13 cellular contexts compared by ENCODE assay signal in the genomic region with DNA sequence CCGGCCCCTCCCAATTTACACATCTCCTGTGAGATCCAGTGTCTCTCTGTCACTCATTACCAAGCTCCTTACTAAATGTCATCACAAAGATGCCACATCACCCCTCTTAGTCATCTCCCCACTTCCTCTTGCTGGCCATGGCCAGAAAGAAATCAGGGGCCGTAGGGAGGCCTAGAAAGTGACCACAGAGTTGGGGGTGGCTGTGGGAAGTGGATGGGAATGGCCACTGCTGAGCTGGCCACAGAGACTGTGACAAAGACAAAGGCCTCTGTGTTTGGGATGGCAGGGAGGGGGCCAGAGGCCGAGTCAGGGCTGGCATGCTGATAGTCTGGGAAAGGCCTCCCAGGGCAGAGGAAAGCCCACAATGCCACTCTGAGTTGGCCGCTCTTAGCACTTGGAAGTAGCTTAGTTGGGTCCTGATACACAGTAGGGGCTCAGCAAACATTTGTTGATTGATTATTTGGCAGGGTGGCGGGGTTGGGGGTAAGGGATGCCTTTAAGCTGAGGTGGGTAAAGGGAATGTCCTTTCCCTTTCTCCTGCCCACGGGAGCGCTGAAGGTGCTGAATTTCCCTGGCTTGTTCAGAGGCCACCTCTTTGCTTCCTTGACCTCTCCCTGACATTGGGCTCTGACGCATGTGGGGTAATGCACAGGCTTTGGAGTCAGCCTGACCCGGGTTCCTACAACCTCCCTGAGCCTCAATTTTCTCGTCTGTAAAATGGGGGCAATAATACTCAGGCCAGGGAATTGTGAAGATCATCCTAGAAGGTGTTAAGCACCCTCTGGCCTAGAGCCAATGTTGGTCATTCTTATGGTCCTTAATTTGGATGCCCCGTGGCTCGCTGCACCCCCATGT. TPM values are rescaled to one million over a fixed set of nuclear protein-coding genes. Genes with fewer than 3 reads are reported as not detected.
DNase-seq lines count a peak whose midpoint lies in the region; ATAC-seq, FAIRE-seq and TF ChIP-seq lines count a peak whose summit lies in the region.
"Had no signal": no experiment of that assay in that cellular context is flagged by ENCODE, and none has a peak within 500 bp of the region (broad histone marks: within the 10 kb centered on the region; RNA-seq: fewer than 3 reads in every experiment).

No MANE protein-coding gene starts in this region.

- DNase-seq in AG04450 (ENCODE audit: low read depth, low spot score), result no peak
- DNase-seq in MV-4-11 (lab: John Stamatoyannopoulos, UW), result peak; percentile 81
- DNase-seq in bronchial epithelial cell (ENCODE audit: low read depth), result peak; percentile 26
- DNase-seq in middle frontal gyrus (ENCODE audit: extremely low spot score, low spot score), result peak; percentile 77
- no peak for DNase-seq in D341Med (ENCODE audit: low spot score)
- no peak for DNase-seq in activated CD4-positive, alpha-beta T cell treated with anti-CD3 and anti-CD28 coated beads, Interleukin-2, amount 50 U/mL, for 4 hours
- DNase-seq: CD4-positive, alpha-beta memory T cell; colonic mucosa; KG1 had no signal

- no peak for FAIRE-seq in bronchial epithelial cell (lab: Jason Lieb, UNC)
- FAIRE-seq: TTC549 had no signal

- no peak overlapping the region for H3K4me3 ChIP-seq in AG04450 (ENCODE audit: low read depth, low read length)
- no peak overlapping the region for H3K4me3 ChIP-seq in bronchial epithelial cell (ENCODE audit: low read depth, low read length)
- H3K4me3 ChIP-seq: colonic mucosa had no signal

- POLR2A ChIA-PET in AG04450 (lab: Yijun Ruan, JAX), result interaction anchor here (0.5 to 0.8 kb wide), 3 partner anchors 46 to 436 kb away, joined by 3 to 4 read pairs (median 3); no protein-coding TSS in a partner anchor

- H3K27ac ChIP-seq in AG04450 (ENCODE audit: low read depth, low read length), result peak overlapping the region; percentile 84
- H3K27ac ChIP-seq: colonic mucosa, parathyroid adenoma had no signal

- H3K27me3 ChIP-seq in AG04450 (ENCODE audit: control insufficient read depth, insufficient read depth, low read length) (no peaks in the 10 kb centered on the region), bronchial epithelial cell (ENCODE audit: control insufficient read depth, insufficient read depth, low read length) (no peaks in the 10 kb centered on the region)
- H3K27me3 ChIP-seq: colonic mucosa had no signal

- no peaks in the 10 kb centered on the region for H3K9me3 ChIP-seq in AG04450 (ENCODE audit: control insufficient read depth, insufficient read depth, low read length)
- H3K9me3 ChIP-seq: colonic mucosa had no signal

- CTCF ChIA-PET in AG04450 (lab: Charles Lee), result interaction anchor here (0.9 to 2.4 kb wide), 5 partner anchors 8 to 241 kb away, joined by 3 to 15 read pairs (median 4); no protein-coding TSS in a partner anchor

- ATAC-seq in HG03039 (IDR thresholded peaks at IDR 0.05; ENCODE audit: unreplicated experiment), result no peak
- no peak for ATAC-seq in GM18502 (IDR thresholded peaks at IDR 0.05; ENCODE audit: poor library complexity, unreplicated experiment)

- TF ChIP-seq CTCF in AG04450 (IDR thresholded peaks at IDR 0.05; ENCODE audit: low read depth, low read length) (no peak), bronchial epithelial cell (IDR thresholded peaks at IDR 0.05; ENCODE audit: insufficient read depth, low read length, severe bottlenecking) (no peak)

- H3K36me3 ChIP-seq in bronchial epithelial cell (ENCODE audit: control insufficient read depth, insufficient read depth, low read length), result no peaks in the 10 kb centered on the region
- H3K36me3 ChIP-seq: colonic mucosa had no signal

RNA-seq across cellular contexts. Expression of a gene that starts 13.2 kb away (rescaled TPM):
- 17.5 and 23.0 TPM in 2 replicates for polyA plus RNA-seq in AG04450 (2011; rRNA removed)
- polyA minus RNA-seq in AG04450 (2011; rRNA and poly(A)+ RNA removed), result 44.0 and 55.7 TPM in 2 replicates
- total RNA-seq in bronchial epithelial cell, result 1.4 and 1.6 TPM in 2 replicates

RNA-seq across cellular contexts. Expression of a gene that starts 45.2 kb away (rescaled TPM):
- polyA plus RNA-seq in AG04450 (2011; rRNA removed), result 641 and 730 TPM in 2 replicates
- 568 and 749 TPM in 2 replicates for polyA minus RNA-seq in AG04450 (2011; rRNA and poly(A)+ RNA removed)
- total RNA-seq in bronchial epithelial cell, result 257 and 258 TPM in 2 replicates

Comparison
In these comparisons a context has a peak if more than half of its experiments do, and no peak if none do; other contexts are left out.
1. DNase-seq: peak in MV-4-11 (single experiment), bronchial epithelial cell (single experiment) and middle frontal gyrus (single experiment); none in AG04450 (single experiment), D341Med (single experiment) and activated CD4-positive, alpha-beta T cell treated with anti-CD3 and anti-CD28 coated beads, Interleukin-2, amount 50 U/mL, for 4 hours (0 of 2).